Comparison of ENCODE assay signal across 9 cellular contexts in the genomic region with DNA sequence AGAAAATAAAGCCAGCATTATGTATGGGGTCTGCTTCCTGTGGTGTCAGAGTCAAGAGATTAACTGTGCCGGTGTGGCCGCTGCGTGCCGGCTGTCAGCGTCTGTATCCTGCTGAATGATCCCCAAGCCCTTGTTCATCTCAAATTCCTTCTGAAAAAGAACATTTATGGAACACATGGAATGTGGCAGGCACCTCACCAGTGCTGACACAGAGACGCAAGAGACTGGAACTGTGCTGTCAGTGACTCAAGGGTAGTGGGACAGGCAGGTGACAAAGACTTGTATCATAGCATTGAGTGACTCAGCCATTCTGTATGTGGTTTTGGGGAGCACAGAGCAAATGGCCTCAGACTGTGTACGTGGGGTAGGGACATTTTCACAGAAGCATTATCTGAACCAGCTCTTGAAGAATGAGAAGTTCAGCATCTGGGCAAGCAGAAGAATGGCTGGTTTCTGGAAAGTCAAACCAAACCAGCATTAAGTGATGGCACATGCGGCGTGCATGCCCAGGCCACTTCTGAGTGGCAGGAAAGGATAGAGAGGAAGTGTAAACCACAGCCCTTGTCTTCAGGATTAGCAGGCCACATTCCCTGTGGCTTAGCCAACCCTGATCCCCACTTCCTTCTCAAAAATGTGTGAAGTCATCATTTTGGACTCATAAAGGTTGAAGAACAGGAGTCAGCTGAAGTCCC. TPM values are rescaled to one million over a fixed set of nuclear protein-coding genes. Genes with fewer than 3 reads are reported as not detected.
A peak's percentile ranks its signal among the peaks of the same experiment; 100 is the strongest.
DNase-seq lines count a peak whose midpoint lies in the region; ATAC-seq and TF ChIP-seq lines count a peak whose summit lies in the region.
"Had no signal": no experiment of that assay in that cellular context is flagged by ENCODE, and none has a peak within 500 bp of the region (broad histone marks: within the 10 kb centered on the region; RNA-seq: fewer than 3 reads in every experiment).

No MANE protein-coding gene starts in this region.

- H3K27ac Mint-ChIP-seq in MCF 10A (ENCODE audit: low read depth, unreplicated experiment) (peak overlapping the region; percentile 41), endodermal cell (no peak overlapping the region)
- H3K27ac Mint-ChIP-seq in stimulated activated naive CD8-positive, alpha-beta T cell treated with anti-CD3 and anti-CD28 coated beads, Interleukin-15, amount 100 ng/mL, for 72 hours, result no peak overlapping the region

- H3K36me3 ChIP-seq in breast epithelium (no peaks in the 10 kb centered on the region), PC-9 (ENCODE audit: low read depth) (no peaks in the 10 kb centered on the region), endodermal cell (ENCODE audit: control insufficient read depth, insufficient read depth, low read length) (no peaks in the 10 kb centered on the region)
- H3K36me3 ChIP-seq: vagina had no signal

- H3K9me3 Mint-ChIP-seq in MCF 10A (ENCODE audit: unreplicated experiment) (no peaks in the 10 kb centered on the region), endodermal cell (no peaks in the 10 kb centered on the region)
- H3K9me3 Mint-ChIP-seq in stimulated activated naive CD8-positive, alpha-beta T cell treated with anti-CD3 and anti-CD28 coated beads, Interleukin-15, amount 100 ng/mL, for 72 hours, result no peaks in the 10 kb centered on the region

- DNase-seq in MCF 10A (ENCODE audit: unreplicated experiment), result peak; percentile 49
- DNase-seq in breast epithelium (ENCODE audit: low spot score in 2 of 2), result no peak
- DNase-seq in PC-9, result peak; percentile 60 to 94
- DNase-seq in fibroblast of pulmonary artery (ENCODE audit: low read depth), result peak; percentile 39
- peak in 1 of 2 donors; percentile 13 for DNase-seq in stimulated activated naive CD8-positive, alpha-beta T cell treated with anti-CD3 and anti-CD28 coated beads, Interleukin-15, amount 100 ng/mL, for 72 hours
- DNase-seq in NCI-H1417 (lab: John Stamatoyannopoulos, UW), result no peak
- no peak for DNase-seq in endodermal cell

- intact Hi-C loops in MCF 10A (cut with micrococcal nuclease), result no loop called here
- intact Hi-C loops in breast epithelium (cut with DNase I; ENCODE audit: low total_unique reads), result no loop called here
- intact Hi-C loops in PC-9 (cut with micrococcal nuclease; ENCODE audit: unreplicated experiment), result loop anchor here (1.0 to 2.0 kb wide), 3 partner anchors 28 to 46 kb away; no protein-coding TSS in a partner anchor

- ATAC-seq in stimulated activated naive CD8-positive, alpha-beta T cell treated with anti-CD3 and anti-CD28 coated beads, Interleukin-15, amount 100 ng/mL, for 72 hours, result peak; percentile 92
- no peak for ATAC-seq in HG03469 (IDR thresholded peaks at IDR 0.05; ENCODE audit: unreplicated experiment)

- no peaks in the 10 kb centered on the region for H3K4me1 ChIP-seq in breast epithelium
- H3K4me1 ChIP-seq in PC-9 (replicated peaks; ENCODE audit: insufficient read depth), result peaks cover 28% of the 10 kb centered on the region
- no peaks in the 10 kb centered on the region for H3K4me1 ChIP-seq in endodermal cell (ENCODE audit: control insufficient read depth, insufficient read depth, low read length)
- H3K4me1 ChIP-seq: vagina had no signal

- TF ChIP-seq CTCF in MCF 10A (IDR thresholded peaks at IDR 0.05; ENCODE audit: unreplicated experiment) (no peak), breast epithelium (IDR thresholded peaks at IDR 0.05) (no peak), PC-9 (conservative IDR thresholded peaks at IDR 0.05) (no peak), fibroblast of pulmonary artery (IDR thresholded peaks at IDR 0.05; ENCODE audit: low read length, missing control alignments) (no peak), endodermal cell (conservative IDR thresholded peaks at IDR 0.05) (no peak)

- H3K9me3 ChIP-seq in breast epithelium (no peaks in the 10 kb centered on the region), PC-9 (ENCODE audit: insufficient read depth, low read depth) (no peaks in the 10 kb centered on the region), endodermal cell (ENCODE audit: control insufficient read depth, low read length) (no peaks in the 10 kb centered on the region)
- H3K9me3 ChIP-seq: vagina had no signal

- peaks cover 16% of the 10 kb centered on the region for H3K4me1 Mint-ChIP-seq in MCF 10A (ENCODE audit: insufficient read depth, unreplicated experiment)
- peaks cover 11% of the 10 kb centered on the region for H3K4me1 Mint-ChIP-seq in stimulated activated naive CD8-positive, alpha-beta T cell treated with anti-CD3 and anti-CD28 coated beads, Interleukin-15, amount 100 ng/mL, for 72 hours
- peaks cover 6% of the 10 kb centered on the region for H3K4me1 Mint-ChIP-seq in endodermal cell

- H3K27me3 Mint-ChIP-seq in MCF 10A (ENCODE audit: insufficient read depth, unreplicated experiment), result no peaks in the 10 kb centered on the region
- peaks cover 64% of the 10 kb centered on the region for H3K27me3 Mint-ChIP-seq in stimulated activated naive CD8-positive, alpha-beta T cell treated with anti-CD3 and anti-CD28 coated beads, Interleukin-15, amount 100 ng/mL, for 72 hours
- no peaks in the 10 kb centered on the region for H3K27me3 Mint-ChIP-seq in endodermal cell (ENCODE audit: insufficient read depth)

- peaks cover 22% of the 10 kb centered on the region for H3F3A ChIP-seq in PC-9 (ENCODE audit: insufficient read depth, low read depth)

- no peak overlapping the region for H3K9ac ChIP-seq in endodermal cell (ENCODE audit: extremely low read depth, low read length, poor library complexity, severe bottlenecking)

- BruUV-seq in MCF 10A (replicated peaks; lab: Mats Ljungman, UMichigan) (no TSS peak), PC-9 (replicated peaks; lab: Mats Ljungman, UMichigan) (TSS peak; percentile 77)

- H3K4me2 ChIP-seq in PC-9, result peak overlapping the region; percentile 77

- 83 to 87% methylated on average over 9 of the region's 9 CpGs for WGBS in endodermal cell (ENCODE audit: insufficient coverage in 1 of 2, insufficient read length in 1 of 2), 2 experiments

- no peak for TF ChIP-seq POLR2A in breast epithelium (IDR thresholded peaks at IDR 0.05)

- POLR2A ChIA-PET in MCF 10A (lab: Yijun Ruan, JAX), result no interaction called here
- POLR2A ChIA-PET in PC-9 (lab: Charles Lee; ENCODE audit: unreplicated experiment), result interaction anchor here (0.6 kb wide), 1 partner anchor 564 kb away, joined by 6 read pairs; no protein-coding TSS in a partner anchor

- no peaks in the 10 kb centered on the region for H3K36me3 Mint-ChIP-seq in MCF 10A (ENCODE audit: insufficient read depth, unreplicated experiment)
- H3K36me3 Mint-ChIP-seq in endodermal cell (ENCODE audit: low read depth), result no peaks in the 10 kb centered on the region

- H3K9me2 ChIP-seq in PC-9 (ENCODE audit: insufficient read depth), result no peaks in the 10 kb centered on the region

- H3K4me3 ChIP-seq in breast epithelium (no peak overlapping the region), PC-9 (peak overlapping the region; percentile 25; the same call in 1 of the 2 replicates), fibroblast of pulmonary artery (replicated peaks; ENCODE audit: low read depth, low read length) (no peak overlapping the region), endodermal cell (ENCODE audit: low read length) (no peak overlapping the region)
- H3K4me3 ChIP-seq: vagina had no signal

- H3K27ac ChIP-seq in breast epithelium (no peak overlapping the region), PC-9 (peak overlapping the region; percentile 86), endodermal cell (ENCODE audit: low read depth, low read length) (no peak overlapping the region)
- H3K27ac ChIP-seq: vagina had no signal

- H2AFZ ChIP-seq in PC-9, result peak overlapping the region; percentile 55; the same call in 1 of the 2 replicates

- CTCF ChIA-PET in MCF 10A (lab: Yijun Ruan, JAX) (interaction anchor here (0.6 to 0.7 kb wide), 2 partner anchors 25 to 696 kb away, joined by 3 to 6 read pairs; no protein-coding TSS in a partner anchor), PC-9 (lab: Charles Lee) (no interaction called here)

- H3K79me2 ChIP-seq in PC-9 (ENCODE audit: low read depth), result no peaks in the 10 kb centered on the region

- H3K27me3 ChIP-seq in breast epithelium (no peaks in the 10 kb centered on the region), PC-9 (ENCODE audit: insufficient read depth, low read depth) (no peaks in the 10 kb centered on the region), endodermal cell (ENCODE audit: control insufficient read depth, insufficient read depth, low read length, poor library complexity, severe bottlenecking) (no peaks in the 10 kb centered on the region)
- H3K27me3 ChIP-seq: vagina had no signal

- no peaks in the 10 kb centered on the region for H4K20me1 ChIP-seq in PC-9 (ENCODE audit: insufficient read depth)

- no peak overlapping the region for H3K4me3 Mint-ChIP-seq in MCF 10A (ENCODE audit: unreplicated experiment)
- H3K4me3 Mint-ChIP-seq in stimulated activated naive CD8-positive, alpha-beta T cell treated with anti-CD3 and anti-CD28 coated beads, Interleukin-15, amount 100 ng/mL, for 72 hours, result no peak overlapping the region
- H3K4me3 Mint-ChIP-seq in endodermal cell, result no peak overlapping the region

RNA-seq across cellular contexts. Expression of a gene that starts 54.0 kb away (rescaled TPM):
- total RNA-seq in MCF 10A (2022) (41.8 and 48.5 TPM in 2 replicates), breast epithelium (10 to 100 TPM; 25.8 to 38.2 (median 29.5) TPM), PC-9 (2021) (31.3 and 39.2 TPM in 2 replicates), endodermal cell (10 to 100 TPM; 16.9 to 23.7 TPM)
- 9.5 TPM for polyA plus RNA-seq in endodermal cell (2013, experiment 1 of 2)
- 9.9 TPM for polyA plus RNA-seq in endodermal cell (2013, experiment 2 of 2)

Comparison
In these comparisons a context has a peak if more than half of its experiments do, and no peak if none do; other contexts are left out.
1. DNase-seq: peak in MCF 10A (single experiment), PC-9 (2 of 2) and fibroblast of pulmonary artery (single experiment); none in breast epithelium (0 of 2), NCI-H1417 (0 of 3) and endodermal cell (single experiment).